Comparison of ENCODE assay signal across 17 cellular contexts in the genomic region with DNA sequence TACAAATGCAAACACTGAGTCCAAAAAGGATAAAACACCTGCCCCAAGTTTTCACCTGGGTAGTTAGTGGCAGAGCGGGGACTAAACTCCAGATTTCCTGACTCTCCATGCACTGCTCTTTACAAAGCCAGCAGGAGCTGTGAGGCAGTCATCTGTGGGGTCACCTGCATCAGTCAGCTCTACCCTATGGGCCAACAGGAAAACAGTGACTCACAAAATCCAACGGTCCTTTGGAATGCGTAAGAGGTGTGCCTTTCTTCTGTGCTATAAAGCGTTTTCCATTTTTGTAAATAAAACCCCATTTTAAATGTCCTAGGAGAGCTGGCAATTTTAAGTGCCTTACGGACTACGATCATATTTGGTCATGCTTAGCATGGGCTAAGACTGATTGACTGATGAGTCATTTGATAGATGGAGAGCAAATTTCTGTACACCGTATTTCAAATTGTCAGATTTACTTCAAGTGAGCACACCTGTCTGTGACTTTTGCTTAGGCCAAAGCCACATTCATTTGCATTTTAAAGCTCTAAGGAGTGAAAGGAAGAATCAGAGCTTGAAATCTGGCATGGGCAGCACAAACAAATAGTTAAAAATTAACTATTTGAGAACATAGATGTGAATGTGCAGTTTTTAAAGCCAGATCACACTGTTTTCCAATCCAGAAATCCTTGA. TPM values are rescaled to one million over a fixed set of nuclear protein-coding genes. Genes with fewer than 3 reads are reported as not detected.
A peak's percentile ranks its signal among the peaks of the same experiment; 100 is the strongest.
DNase-seq lines count a peak whose midpoint lies in the region; ATAC-seq and TF ChIP-seq lines count a peak whose summit lies in the region.
"Had no signal": no experiment of that assay in that cellular context is flagged by ENCODE, and none has a peak within 500 bp of the region (broad histone marks: within the 10 kb centered on the region; RNA-seq: fewer than 3 reads in every experiment).

No MANE protein-coding gene starts in this region.

- H3K9me3 ChIP-seq in PC-3 (ENCODE audit: low read length) = no peaks in the 10 kb centered on the region
- H3K9me3 ChIP-seq: right lobe of liver, SK-N-SH had no signal

- H3K36me3 ChIP-seq in PC-3 (ENCODE audit: low read depth, low read length) = no peaks in the 10 kb centered on the region
- H3K36me3 ChIP-seq: right lobe of liver had no signal

- H2AFZ ChIP-seq in PC-3 (ENCODE audit: low read length) = no peak overlapping the region

- no peaks in the 10 kb centered on the region for H3K79me2 ChIP-seq in PC-3 (ENCODE audit: low read length)

- POLR2A ChIA-PET in PC-3 (lab: Charles Lee; ENCODE audit: unreplicated experiment) = interaction anchor here (0.6 kb wide), 1 partner anchor 841 kb away, joined by 3 read pairs; no protein-coding TSS in a partner anchor

- H3K4me3 ChIP-seq in PC-3 (ENCODE audit: low read length) (no peak overlapping the region), lower leg skin (ENCODE audit: low read depth, poor library complexity, severe bottlenecking) (no peak overlapping the region)
- H3K4me3 ChIP-seq: right lobe of liver had no signal

- H4K20me1 ChIP-seq in PC-3 (ENCODE audit: low read length) = no peaks in the 10 kb centered on the region

- H3K4me1 ChIP-seq in PC-3 (ENCODE audit: insufficient read depth, low read length) = peaks cover 51% of the 10 kb centered on the region

- intact Hi-C loops in PC-3 (cut with micrococcal nuclease) (loop anchor here (2.0 to 10.0 kb wide), 2 partner anchors 83 to 459 kb away; no protein-coding TSS in a partner anchor), lower leg skin (cut with DNase I; ENCODE audit: low total_unique reads) (no loop called here)

- no peaks in the 10 kb centered on the region for H3K9me2 ChIP-seq in PC-3 (replicated peaks; ENCODE audit: low read length)
- H3K9me2 ChIP-seq: SK-N-SH had no signal

- peak overlapping the region; percentile 30 for H3K4me2 ChIP-seq in PC-3 (ENCODE audit: low read length)
- H3K4me2 ChIP-seq: SK-N-SH had no signal

- DNase-seq in PC-3 (peak; percentile 75), lung microvascular endothelial cell (ENCODE audit: low read depth in 2 of 2) (peak; percentile 77 to 85), lower leg skin (ENCODE audit: low spot score in 2 of 2) (no peak), H4 (ENCODE audit: low spot score) (no peak), dedifferentiated amniotic fluid mesenchymal stem cell (ENCODE audit: extremely low spot score) (no peak)
- DNase-seq: activated CD4-positive, alpha-beta T cell treated with anti-CD3 and anti-CD28 coated beads for 4 hours; activated gamma-delta T cell treated with Interleukin-2 at 50 U/mL for 16 hours; caudate nucleus; CD4-positive, CD25-positive, alpha-beta regulatory T cell; immature natural killer cell; naive thymus-derived CD4-positive, alpha-beta T cell; NCI-H1930; right lobe of liver; SK-N-SH had no signal

- BruUV-seq in PC-3 (replicated peaks; lab: Mats Ljungman, UMichigan) = no TSS peak

- no peak for TF ChIP-seq POLR2A in lower leg skin (IDR thresholded peaks at IDR 0.05)

- ATAC-seq in GM18907 (IDR thresholded peaks at IDR 0.05; ENCODE audit: unreplicated experiment) = peak; percentile 85
- ATAC-seq in HG02642 (IDR thresholded peaks at IDR 0.05; ENCODE audit: poor library complexity, unreplicated experiment) = peak; percentile 51
- peak; percentile 28 for ATAC-seq in PC-3
- no peak for ATAC-seq in GM18519 (IDR thresholded peaks at IDR 0.05; ENCODE audit: low FRiP score, unreplicated experiment)
- ATAC-seq: naive thymus-derived CD4-positive, alpha-beta T cell; right lobe of liver had no signal

- no peak for TF ChIP-seq CTCF in PC-3 (conservative IDR thresholded peaks at IDR 0.05; ENCODE audit: low read depth, low read length)
- TF ChIP-seq CTCF in lower leg skin (IDR thresholded peaks at IDR 0.05) = no peak

- peaks cover 8% of the 10 kb centered on the region for H3F3A ChIP-seq in PC-3 (ENCODE audit: low read length, unreplicated experiment)

- H3K27me3 ChIP-seq in PC-3 (ENCODE audit: low read length) = no peaks in the 10 kb centered on the region

- CTCF ChIA-PET in PC-3 (lab: Charles Lee) = no interaction called here

- no peak overlapping the region for H3K27ac ChIP-seq in PC-3 (ENCODE audit: low read length)
- H3K27ac ChIP-seq: right lobe of liver had no signal

- WGBS in lower leg skin, 2 donors = 79 to 82% methylated on average over 7 of the region's 7 CpGs

- H3K9ac ChIP-seq in PC-3 (ENCODE audit: low read length) = no peak overlapping the region
- H3K9ac ChIP-seq: SK-N-SH had no signal

RNA-seq across cellular contexts. Expression of gene COL8A1, which starts 4.4 kb away (rescaled TPM):
- total RNA-seq in PC-3 (2014; rRNA removed) (2.4 and 3.8 TPM in 2 replicates), lung microvascular endothelial cell (235 and 1,223 TPM in 2 replicates), lower leg skin (10 to 100 TPM in 1 of 4 donors, 1 to 10 TPM in 3; 5.0 to 11.5 (median 7.2) TPM)
- 7.3 and 24.3 TPM in 2 replicates for total RNA-seq in H4 (2014; rRNA removed; shearing (Covaris generic))
- total RNA-seq: CD4-positive, CD25-positive, alpha-beta regulatory T cell had no signal

Comparison
In these comparisons a context has a peak if more than half of its experiments do, and no peak if none do; other contexts are left out.
1. DNase-seq: peak in PC-3 (single experiment) and lung microvascular endothelial cell (2 of 2); none in lower leg skin (0 of 2), H4 (single experiment) and dedifferentiated amniotic fluid mesenchymal stem cell (single experiment).